Comparison of ENCODE assay signal across 1 cellular context in genomic region chr19:44552324-44552723, GRCh38.
TF ChIP-seq lines count a peak whose summit lies in the region.

No MANE protein-coding gene starts in this region.

TF ChIP-seq in H1, 55 proteins besides CTCF, POLR2A, EP300 and RAD21:
- no peak for TF ChIP-seq CBX5 (IDR thresholded peaks at IDR 0.05; ENCODE audit: low read depth, low read length)
- TF ChIP-seq BRCA1 (IDR thresholded peaks at IDR 0.05; ENCODE audit: low read depth, low read length), result no peak
- TF ChIP-seq YY1 (IDR thresholded peaks at IDR 0.05; ENCODE audit: low read depth, low read length), result 0 out of 2 replicates have a peak, but pooled peaks have one; percentile 39
- 0 out of 2 replicates have a peak, but pooled peaks have one; percentile 31 for TF ChIP-seq SP4 (IDR thresholded peaks at IDR 0.05; ENCODE audit: low read length)
